In the genomic region with DNA sequence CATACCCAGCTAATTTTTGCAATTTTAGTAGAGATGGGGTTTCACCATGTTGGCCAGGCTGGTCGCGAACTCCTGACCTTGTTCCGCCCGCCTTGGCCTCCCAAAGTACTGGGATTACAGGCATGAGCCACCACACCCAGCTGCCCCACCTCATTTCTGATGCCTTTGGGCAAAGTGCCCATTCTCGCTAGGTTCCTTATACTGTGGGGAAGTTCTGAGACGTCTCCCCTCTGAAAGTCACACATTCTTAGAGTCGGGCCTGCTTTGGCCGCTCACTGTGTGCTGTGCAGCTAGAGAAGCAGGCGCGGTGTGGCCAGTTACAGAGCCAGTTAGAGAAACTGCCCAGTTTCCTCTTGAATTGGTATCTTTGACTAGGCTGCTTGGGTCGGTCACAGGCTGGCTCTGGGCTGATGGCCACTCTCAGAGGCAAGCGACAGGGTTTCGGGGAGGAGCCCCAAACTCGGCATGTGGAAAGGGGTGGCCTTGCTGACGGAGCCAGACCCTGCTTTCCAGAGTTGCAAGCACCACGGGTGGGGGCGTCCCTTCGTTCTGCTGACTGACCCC, we compare ENCODE assay signal across 15 cellular contexts. TPM values are rescaled to one million over a fixed set of nuclear protein-coding genes. Genes with fewer than 3 reads are reported as not detected.
DNase-seq lines count a peak whose midpoint lies in the region; ATAC-seq and TF ChIP-seq lines count a peak whose summit lies in the region.
"Had no signal": no experiment of that assay in that cellular context is flagged by ENCODE, and none has a peak within 500 bp of the region (broad histone marks: within the 10 kb centered on the region; RNA-seq: fewer than 3 reads in every experiment).

No MANE protein-coding gene starts in this region.

- 85 to 88% methylated on average over 18 of the region's 18 CpGs for WGBS in aorta, 2 donors
- WGBS in suprapubic skin: 81% methylated on average over 11 of the region's 18 CpGs

- H3K9me3 ChIP-seq in neural progenitor cell (ENCODE audit: low read depth): no peaks in the 10 kb centered on the region
- no peaks in the 10 kb centered on the region for H3K9me3 ChIP-seq in aorta (ENCODE audit: control insufficient read depth, low read length)
- no peaks in the 10 kb centered on the region for H3K9me3 ChIP-seq in suprapubic skin
- H3K9me3 ChIP-seq in vagina: no peaks in the 10 kb centered on the region

- H3K9me3 Mint-ChIP-seq in activated naive CD8-positive, alpha-beta T cell (ENCODE audit: low read depth): no peaks in the 10 kb centered on the region
- H3K9me3 Mint-ChIP-seq in activated naive CD8-positive, alpha-beta T cell treated with anti-CD3 and anti-CD28 coated beads, Interleukin-2, amount 50 U/mL, for 24 hours: no peaks in the 10 kb centered on the region
- H3K9me3 Mint-ChIP-seq in neural progenitor cell: no peaks in the 10 kb centered on the region
- H3K9me3 Mint-ChIP-seq: natural killer cell treated with Interleukin-12 subunit alpha and Interleukin-12 subunit beta and Interleukin-15 and Interleukin-18, amount 100 ng/mL, for 72 hours; stimulated activated naive CD8-positive, alpha-beta T cell treated with anti-CD3 and anti-CD28 coated beads, Interleukin-15, amount 100 ng/mL, for 72 hours had no signal

- peak overlapping the region; percentile 97 for H3K27ac ChIP-seq in neural progenitor cell
- H3K27ac ChIP-seq in aorta (ENCODE audit: low read depth in 1 of 2, low read length in 2 of 2): no peak overlapping the region
- H3K27ac ChIP-seq in suprapubic skin: no peak overlapping the region
- H3K27ac ChIP-seq in vagina: no peak overlapping the region

- DNase-seq in activated naive CD8-positive, alpha-beta T cell treated with anti-CD3 and anti-CD28 coated beads, Interleukin-2, amount 50 U/mL, for 24 hours: no peak
- DNase-seq in Right ventricle myocardium inferior (ENCODE audit: missing footprints): peak; percentile 77
- no peak for DNase-seq in neural progenitor cell (ENCODE audit: low spot score)
- DNase-seq in aorta: peak; percentile 73 to 81
- DNase-seq in suprapubic skin (ENCODE audit: low spot score in 2 of 2): no peak
- DNase-seq in vagina (ENCODE audit: extremely low spot score in 2 of 2): no peak
- DNase-seq: activated CD4-positive, alpha-beta T cell treated with anti-CD3 and anti-CD28 coated beads, Interleukin-2, amount 50 U/mL, for 1 hour; activated effector memory CD4-positive, alpha-beta T cell treated with Interleukin-2 at 50 U/mL for 16 hours; glutamatergic neuron; kidney; NCI-H1436; stimulated activated naive CD8-positive, alpha-beta T cell treated with anti-CD3 and anti-CD28 coated beads, Interleukin-15, amount 100 ng/mL, for 72 hours had no signal

- peak overlapping the region; percentile 32 for H3K4me3 Mint-ChIP-seq in activated naive CD8-positive, alpha-beta T cell
- H3K4me3 Mint-ChIP-seq in activated naive CD8-positive, alpha-beta T cell treated with anti-CD3 and anti-CD28 coated beads, Interleukin-2, amount 50 U/mL, for 24 hours: no peak overlapping the region
- no peak overlapping the region for H3K4me3 Mint-ChIP-seq in neural progenitor cell
- H3K4me3 Mint-ChIP-seq: natural killer cell treated with Interleukin-12 subunit alpha and Interleukin-12 subunit beta and Interleukin-15 and Interleukin-18, amount 100 ng/mL, for 72 hours; stimulated activated naive CD8-positive, alpha-beta T cell treated with anti-CD3 and anti-CD28 coated beads, Interleukin-15, amount 100 ng/mL, for 72 hours had no signal

- H3K36me3 ChIP-seq in neural progenitor cell (no peaks in the 10 kb centered on the region), aorta (ENCODE audit: control insufficient read depth in 1 of 2, insufficient read depth in 2 of 2, low read length in 1 of 2) (peaks cover 0 to 16% of the 10 kb centered on the region in 2 donors), suprapubic skin (peaks cover 60% of the 10 kb centered on the region), vagina (peaks cover 0 to 58% of the 10 kb centered on the region in 2 donors)

- no peak overlapping the region for H2AFZ ChIP-seq in neural progenitor cell (replicated peaks)

- H3K27me3 ChIP-seq in neural progenitor cell (no peaks in the 10 kb centered on the region), aorta (ENCODE audit: control insufficient read depth in 1 of 2, insufficient read depth in 2 of 2, low read length in 1 of 2) (no peaks in the 10 kb centered on the region), suprapubic skin (no peaks in the 10 kb centered on the region), vagina (no peaks in the 10 kb centered on the region)

- H3K4me2 ChIP-seq in neural progenitor cell: no peak overlapping the region

- H3K27ac Mint-ChIP-seq in activated naive CD8-positive, alpha-beta T cell: peak overlapping the region; percentile 10
- H3K27ac Mint-ChIP-seq in activated naive CD8-positive, alpha-beta T cell treated with anti-CD3 and anti-CD28 coated beads, Interleukin-2, amount 50 U/mL, for 24 hours: no peak overlapping the region
- H3K27ac Mint-ChIP-seq in neural progenitor cell: no peak overlapping the region
- H3K27ac Mint-ChIP-seq: natural killer cell treated with Interleukin-12 subunit alpha and Interleukin-12 subunit beta and Interleukin-15 and Interleukin-18, amount 100 ng/mL, for 72 hours; stimulated activated naive CD8-positive, alpha-beta T cell treated with anti-CD3 and anti-CD28 coated beads, Interleukin-15, amount 100 ng/mL, for 72 hours had no signal

- intact Hi-C loops in Right ventricle myocardium inferior (cut with DNase I) (no loop called here), aorta (cut with DNase I) (no loop called here), vagina (cut with DNase I) (no loop called here)

- H3K4me3 ChIP-seq in neural progenitor cell (no peak overlapping the region), aorta (ENCODE audit: low read length in 2 of 2) (no peak overlapping the region), suprapubic skin (no peak overlapping the region), vagina (no peak overlapping the region)

- TF ChIP-seq EP300 in suprapubic skin (IDR thresholded peaks at IDR 0.05): no peak

- TF ChIP-seq CTCF in neural progenitor cell (IDR thresholded peaks at IDR 0.05) (no peak), suprapubic skin (IDR thresholded peaks at IDR 0.05) (no peak), vagina (IDR thresholded peaks at IDR 0.05) (no peak)

- peaks cover 35% of the 10 kb centered on the region for H3K4me1 ChIP-seq in neural progenitor cell
- H3K4me1 ChIP-seq in aorta (ENCODE audit: control insufficient read depth in 1 of 2, insufficient read depth in 2 of 2, low read length in 2 of 2): no peaks in the 10 kb centered on the region
- peaks cover 48% of the 10 kb centered on the region for H3K4me1 ChIP-seq in suprapubic skin
- H3K4me1 ChIP-seq in vagina: peaks cover 46% of the 10 kb centered on the region

- H3K79me2 ChIP-seq in neural progenitor cell (ENCODE audit: low read depth): peaks cover 73% of the 10 kb centered on the region

- peaks cover 49% of the 10 kb centered on the region for H3F3A ChIP-seq in neural progenitor cell (ENCODE audit: low read depth)

- peaks cover 84% of the 10 kb centered on the region for H4K20me1 ChIP-seq in neural progenitor cell (ENCODE audit: low read depth)

- TF ChIP-seq POLR2A in suprapubic skin (IDR thresholded peaks at IDR 0.05) (no peak), vagina (IDR thresholded peaks at IDR 0.05) (no peak)

- peaks cover 58% of the 10 kb centered on the region for H3K4me1 Mint-ChIP-seq in activated naive CD8-positive, alpha-beta T cell (ENCODE audit: low read depth)
- peaks cover 55% of the 10 kb centered on the region for H3K4me1 Mint-ChIP-seq in activated naive CD8-positive, alpha-beta T cell treated with anti-CD3 and anti-CD28 coated beads, Interleukin-2, amount 50 U/mL, for 24 hours
- peaks cover 29% of the 10 kb centered on the region for H3K4me1 Mint-ChIP-seq in neural progenitor cell

- ATAC-seq in activated naive CD8-positive, alpha-beta T cell treated with anti-CD3 and anti-CD28 coated beads, Interleukin-2, amount 50 U/mL, for 24 hours: no peak
- peak; percentile 56 for ATAC-seq in Right ventricle myocardium inferior
- ATAC-seq in aorta (ENCODE audit: low FRiP score): no peak
- ATAC-seq in HG03280 (IDR thresholded peaks at IDR 0.05; ENCODE audit: unreplicated experiment): no peak
- ATAC-seq: natural killer cell treated with Interleukin-12 subunit alpha and Interleukin-12 subunit beta and Interleukin-15 and Interleukin-18, amount 100 ng/mL, for 72 hours; stimulated activated naive CD8-positive, alpha-beta T cell treated with anti-CD3 and anti-CD28 coated beads, Interleukin-15, amount 100 ng/mL, for 72 hours had no signal

- H3K9ac ChIP-seq in neural progenitor cell: no peak overlapping the region

- H3K27me3 Mint-ChIP-seq in activated naive CD8-positive, alpha-beta T cell: no peaks in the 10 kb centered on the region
- no peaks in the 10 kb centered on the region for H3K27me3 Mint-ChIP-seq in activated naive CD8-positive, alpha-beta T cell treated with anti-CD3 and anti-CD28 coated beads, Interleukin-2, amount 50 U/mL, for 24 hours
- peaks cover 3% of the 10 kb centered on the region for H3K27me3 Mint-ChIP-seq in neural progenitor cell (ENCODE audit: insufficient read depth, low read depth)
- H3K27me3 Mint-ChIP-seq: natural killer cell treated with Interleukin-12 subunit alpha and Interleukin-12 subunit beta and Interleukin-15 and Interleukin-18, amount 100 ng/mL, for 72 hours; stimulated activated naive CD8-positive, alpha-beta T cell treated with anti-CD3 and anti-CD28 coated beads, Interleukin-15, amount 100 ng/mL, for 72 hours had no signal

- peaks cover 7% of the 10 kb centered on the region for H3K36me3 Mint-ChIP-seq in activated naive CD8-positive, alpha-beta T cell
- H3K36me3 Mint-ChIP-seq in activated naive CD8-positive, alpha-beta T cell treated with anti-CD3 and anti-CD28 coated beads, Interleukin-2, amount 50 U/mL, for 24 hours (ENCODE audit: low read depth): peaks cover 71% of the 10 kb centered on the region
- H3K36me3 Mint-ChIP-seq in neural progenitor cell: peaks cover 50% of the 10 kb centered on the region

RNA-seq across cellular contexts. Expression of a gene that starts 18.0 kb away (rescaled TPM):
- total RNA-seq in Right ventricle myocardium inferior (0.78 TPM), neural progenitor cell (ENCODE audit: low replicate concordance) (0.22 and 0.56 TPM in 2 replicates), aorta (1 to 10 TPM; 2.5 to 3.8 TPM), suprapubic skin (1 to 10 TPM in 1 of 4 donors, under 1 TPM in 2, not detected in 1; 0.25 to 2.3 (median 0.34) TPM), vagina (0.49 TPM)
- 1 to 10 TPM in 1 of 2 donors, under 1 TPM in 1; 0.25 to 3.2 TPM for polyA plus RNA-seq in aorta

RNA-seq across cellular contexts. Expression of a gene that starts 29.6 kb away (rescaled TPM):
- total RNA-seq in Right ventricle myocardium inferior (9.8 TPM), neural progenitor cell (ENCODE audit: low replicate concordance) (1.8 and 8.9 TPM in 2 replicates), aorta (10 to 100 TPM; 16.4 to 17.7 TPM), suprapubic skin (10 to 100 TPM; 10.4 to 43.7 (median 18.0) TPM), vagina (27.5 TPM)
- polyA plus RNA-seq in aorta: 10 to 100 TPM in 1 of 2 donors, 1 to 10 TPM in 1; 4.0 to 33.0 TPM

RNA-seq across cellular contexts. Expression of a gene that starts 39.6 kb away (rescaled TPM):
- total RNA-seq in Right ventricle myocardium inferior (118 TPM), neural progenitor cell (ENCODE audit: low replicate concordance) (118 and 156 TPM in 2 replicates), aorta (100 to 1,000 TPM; 134 to 148 TPM), suprapubic skin (100 to 1,000 TPM in 3 of 4 donors, 10 to 100 TPM in 1; 85.5 to 128 (median 121) TPM), vagina (140 TPM)
- polyA plus RNA-seq in aorta: 100 to 1,000 TPM; 106 to 112 TPM

Comparison
In these comparisons a context has a peak if more than half of its experiments do, and no peak if none do; other contexts are left out.
1. DNase-seq: peak in Right ventricle myocardium inferior (single experiment) and aorta (2 of 2); none in activated naive CD8-positive, alpha-beta T cell treated with anti-CD3 and anti-CD28 coated beads, Interleukin-2, amount 50 U/mL, for 24 hours (single experiment), neural progenitor cell (single experiment), suprapubic skin (0 of 2) and vagina (0 of 2).